ENCODE assay signal across 12 cellular contexts in genomic region chrX:97494756-97495372, GRCh38.
DNase-seq lines count a peak whose midpoint lies in the region; ATAC-seq and TF ChIP-seq lines count a peak whose summit lies in the region.
"Had no signal": no experiment of that assay in that cellular context is flagged by ENCODE, and none has a peak within 500 bp of the region (broad histone marks: within the 10 kb centered on the region; RNA-seq: fewer than 3 reads in every experiment).

No MANE protein-coding gene starts in this region.

- H3K27me3 ChIP-seq in GM23248 (replicated peaks; ENCODE audit: insufficient read depth) = no peaks in the 10 kb centered on the region

- no peaks in the 10 kb centered on the region for H3K79me2 ChIP-seq in GM23248 (ENCODE audit: insufficient read depth)

- H3K9me3 ChIP-seq in GM23248 (ENCODE audit: low read depth) = no peaks in the 10 kb centered on the region

- peak; percentile 86 for ATAC-seq in GM19372 (IDR thresholded peaks at IDR 0.05; ENCODE audit: low read depth, unreplicated experiment)
- peak; percentile 91 for ATAC-seq in HG02759 (IDR thresholded peaks at IDR 0.05; ENCODE audit: unreplicated experiment)
- ATAC-seq in HG03460 (IDR thresholded peaks at IDR 0.05; ENCODE audit: unreplicated experiment) = peak; percentile 88
- ATAC-seq: K562 had no signal

- no peak overlapping the region for H3K4me3 ChIP-seq in GM23248
- H3K4me3 ChIP-seq: K562 had no signal

- H3K9ac ChIP-seq in GM23248 = no peak overlapping the region

- no peak for TF ChIP-seq CTCF in GM13977 (IDR thresholded peaks at IDR 0.05; ENCODE audit: extremely low read depth, insufficient read depth, missing control alignments)

- no peak overlapping the region for H2AFZ ChIP-seq in GM23248

- no peak overlapping the region for H3K4me2 ChIP-seq in GM23248 (ENCODE audit: unreplicated experiment)

- DNase-seq in GM13977 (ENCODE audit: low spot score) (peak; percentile 8), GM23248 (no peak), foreskin melanocyte (no peak), superior temporal gyrus (ENCODE audit: extremely low spot score) (no peak), NCI-H345 treated with DMSO at 0.1 percent for 48 hours (lab: John Stamatoyannopoulos, UW; ENCODE audit: unreplicated experiment) (no peak)
- DNase-seq: activated CD4-positive, alpha-beta T cell treated with anti-CD3 and anti-CD28 coated beads for 4 hours; CD4-positive, CD25-positive, alpha-beta regulatory T cell; NCI-H510A had no signal

- 100% methylated on average over 1 of the region's 1 CpG for WGBS in GM23248 (ENCODE audit: low coverage in 1 of 2, low lambda C conversion rate in 2 of 2, missing lambda C conversion rate in 2 of 2), 2 experiments

- H3K27ac ChIP-seq in GM23248 = no peak overlapping the region

- H3F3A ChIP-seq in GM23248 (ENCODE audit: insufficient read depth) = no peaks in the 10 kb centered on the region

- no peaks in the 10 kb centered on the region for H4K20me1 ChIP-seq in GM23248 (ENCODE audit: insufficient read depth)

- H3K9me2 ChIP-seq in GM23248 (ENCODE audit: insufficient read depth) = no peaks in the 10 kb centered on the region

- no peaks in the 10 kb centered on the region for H3K36me3 ChIP-seq in GM23248 (ENCODE audit: low read depth)

- no peaks in the 10 kb centered on the region for H3K4me1 ChIP-seq in GM23248 (ENCODE audit: insufficient read depth)

- in situ Hi-C loops in GM13977 (cut with MboI; ENCODE audit: low pct_unique_long_range_greater_than_20kb, low sequenced_read_pairs, unreplicated experiment) = no loop called here
- in situ Hi-C loops in GM23248 (cut with MboI) = no loop called here
